Comparison of ENCODE assay signal across 13 cellular contexts in genomic region chr1:234719454-234720258, GRCh38.
A peak's percentile ranks its signal among the peaks of the same experiment; 100 is the strongest.
DNase-seq lines count a peak whose midpoint lies in the region; ATAC-seq and TF ChIP-seq lines count a peak whose summit lies in the region.
"Had no signal": no experiment of that assay in that cellular context is flagged by ENCODE, and none has a peak within 500 bp of the region (broad histone marks: within the 10 kb centered on the region; RNA-seq: fewer than 3 reads in every experiment).

No MANE protein-coding gene starts in this region.

- H3K27me3 ChIP-seq in BLaER1 treated with 17β-estradiol and CSF1 and Interleukin-3, amounts not matched to agents 10 nM and 100 nM, result no peaks in the 10 kb centered on the region
- H3K27me3 ChIP-seq in rectal smooth muscle tissue (ENCODE audit: control insufficient read depth, insufficient read depth, low read length), result no peaks in the 10 kb centered on the region

- peak overlapping the region; percentile 12 to 97 (median 93); a peak in 20 of 22 replicates for H3K4me2 ChIP-seq in BLaER1 treated with 17β-estradiol and CSF1 and Interleukin-3, amounts not matched to agents 10 nM and 100 nM

- no peak for TF ChIP-seq CTCF in GM10266 (IDR thresholded peaks at IDR 0.05; ENCODE audit: control insufficient read depth, insufficient read depth, low read depth, missing control alignments)

- H3K4me1 ChIP-seq in BLaER1 treated with 17β-estradiol and CSF1 and Interleukin-3, amounts not matched to agents 10 nM and 100 nM, result peaks cover 49 to 82% (median 56%) of the 10 kb centered on the region in 10 experiments
- H3K4me1 ChIP-seq in rectal smooth muscle tissue (ENCODE audit: control insufficient read depth, insufficient read depth, low read length), result peaks cover 76% of the 10 kb centered on the region

- ATAC-seq in GM21515 (IDR thresholded peaks at IDR 0.05; ENCODE audit: unreplicated experiment), result no peak

- peak overlapping the region in 8 of 11 experiments; percentile 95 to 100 (median 97); a peak in 15 of 22 replicates for H3K27ac ChIP-seq in BLaER1 treated with 17β-estradiol and CSF1 and Interleukin-3, amounts not matched to agents 10 nM and 100 nM
- H3K27ac ChIP-seq in rectal smooth muscle tissue (ENCODE audit: low read depth, low read length), result peak overlapping the region; percentile 98

- H3K9me3 ChIP-seq in BLaER1 treated with 17β-estradiol and CSF1 and Interleukin-3, amounts not matched to agents 10 nM and 100 nM (replicated peaks in 1 of 11), result no peaks in the 10 kb centered on the region

- no peak overlapping the region; a peak in 1 of 22 replicates for H3K9ac ChIP-seq in BLaER1 treated with 17β-estradiol and CSF1 and Interleukin-3, amounts not matched to agents 10 nM and 100 nM
- H3K9ac ChIP-seq in rectal smooth muscle tissue (ENCODE audit: low read length), result no peak overlapping the region

- no peaks in the 10 kb centered on the region for H3K36me3 ChIP-seq in BLaER1 treated with 17β-estradiol and CSF1 and Interleukin-3, amounts not matched to agents 10 nM and 100 nM
- H3K36me3 ChIP-seq in rectal smooth muscle tissue (ENCODE audit: control insufficient read depth, insufficient read depth, low read length), result no peaks in the 10 kb centered on the region

- DNase-seq in NCI-H82 treated with DMSO at 0.1 percent for 48 hours (lab: John Stamatoyannopoulos, UW; ENCODE audit: unreplicated experiment), result peak; percentile 48
- peak; percentile 26 for DNase-seq in kidney tubule cell (ENCODE audit: low spot score)
- DNase-seq in NCI-H345 (lab: John Stamatoyannopoulos, UW), result no peak
- no peak for DNase-seq in GM10266 (ENCODE audit: extremely low spot score)
- DNase-seq in stimulated activated CD4-positive, alpha-beta T cell treated with anti-CD3 and anti-CD28 coated beads, Interleukin-4, amount 100 ng/mL, for 1 hour, result no peak
- DNase-seq: activated T-cell treated with anti-CD3 and anti-CD28 coated beads for 4 hours; CD4-positive, CD25-positive, alpha-beta regulatory T cell; HCEC 1CT; stimulated activated CD4-positive, alpha-beta T cell treated with anti-CD3 and anti-CD28 coated beads, Interleukin-4, amount 100 ng/mL, for 24 hours; T-helper 9 cell had no signal

- no peaks in the 10 kb centered on the region for H4K20me1 ChIP-seq in BLaER1 treated with 17β-estradiol and CSF1 and Interleukin-3, amounts not matched to agents 10 nM and 100 nM

- no peak overlapping the region for H3K4me3 ChIP-seq in BLaER1 treated with 17β-estradiol and CSF1 and Interleukin-3, amounts not matched to agents 10 nM and 100 nM
- no peak overlapping the region for H3K4me3 ChIP-seq in rectal smooth muscle tissue (ENCODE audit: low read length)

Comparison
In these comparisons a context has a peak if more than half of its experiments do, and no peak if none do; other contexts are left out.
1. DNase-seq: peak in NCI-H82 treated with DMSO at 0.1 percent for 48 hours (single experiment) and kidney tubule cell (single experiment); none in NCI-H345 (single experiment), GM10266 (single experiment) and stimulated activated CD4-positive, alpha-beta T cell treated with anti-CD3 and anti-CD28 coated beads, Interleukin-4, amount 100 ng/mL, for 1 hour (single experiment).